10 cellular contexts compared by ENCODE assay signal in the genomic region with DNA sequence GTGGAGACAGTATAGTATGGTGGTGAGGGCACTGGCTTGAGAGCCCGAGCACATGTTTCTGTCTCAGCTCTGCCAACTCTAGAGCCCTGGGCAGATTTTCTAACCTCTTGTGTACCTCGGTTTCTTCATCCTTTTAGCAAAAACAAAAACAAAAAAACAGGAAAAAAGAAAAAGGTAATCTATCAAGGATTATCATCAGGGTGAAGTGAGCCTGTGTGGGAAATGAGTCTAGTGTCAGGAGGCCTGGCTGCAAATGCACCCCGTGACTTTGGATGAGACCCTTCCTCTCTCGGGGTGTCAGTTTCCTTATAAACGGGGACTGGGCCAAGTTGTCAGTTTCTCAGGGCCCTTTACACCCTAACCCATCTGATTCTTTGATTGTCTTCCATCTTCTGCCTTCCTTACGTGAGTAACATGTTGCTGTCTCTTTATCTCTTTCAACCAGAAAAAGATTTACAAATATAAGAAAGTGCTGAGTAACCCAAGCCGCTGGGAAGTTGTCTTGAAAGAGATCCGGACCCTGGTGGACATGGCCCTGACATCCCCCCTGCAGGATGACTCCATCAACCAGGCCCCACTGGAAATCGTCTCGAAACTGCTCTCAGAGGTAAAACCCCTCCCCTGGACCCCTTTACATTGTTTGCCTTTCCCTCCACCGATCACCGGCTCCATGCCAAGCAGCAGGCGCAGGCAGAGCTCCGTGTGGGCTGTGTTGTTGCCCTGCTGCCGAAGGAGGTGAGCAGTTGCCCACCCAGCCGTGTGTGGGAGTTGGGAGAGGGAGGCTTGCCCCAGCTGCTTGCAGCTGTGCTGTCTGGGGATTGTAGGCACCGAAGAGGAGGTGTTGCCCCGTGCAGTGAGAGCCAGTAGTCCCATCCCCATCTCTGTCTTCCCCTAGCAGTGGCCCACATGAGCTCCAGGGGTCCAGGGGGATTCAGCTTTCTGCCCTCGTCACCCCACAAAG.
DNase-seq lines count a peak whose midpoint lies in the region; ATAC-seq, FAIRE-seq and TF ChIP-seq lines count a peak whose summit lies in the region.
"Had no signal": no experiment of that assay in that cellular context is flagged by ENCODE, and none has a peak within 500 bp of the region (broad histone marks: within the 10 kb centered on the region; RNA-seq: fewer than 3 reads in every experiment).

No MANE protein-coding gene starts in this region.

- no TSS peak for BruUV-seq in A673 (replicated peaks; lab: Mats Ljungman, UMichigan)

- TF ChIP-seq CTCF in adrenal gland (IDR thresholded peaks at IDR 0.05) (no peak), nephron progenitor cell (IDR thresholded peaks at IDR 0.05) (no peak), A673 (conservative IDR thresholded peaks at IDR 0.05; ENCODE audit: low read depth, low read length) (no peak)

- intact Hi-C loops in adrenal gland (cut with DNase I) = no loop called here
- intact Hi-C loops in A673 (cut with micrococcal nuclease; ENCODE audit: unreplicated experiment) = no loop called here

- POLR2A ChIA-PET in A673 (lab: Charles Lee; ENCODE audit: low non-redundant PET) = no interaction called here

- 75 to 83% (median 80%) methylated on average over 17 to 19 of the region's 19 CpGs for WGBS in adrenal gland, 4 donors

- no peaks in the 10 kb centered on the region for H3K27me3 Mint-ChIP-seq in nephron progenitor cell (ENCODE audit: low read depth, poor library complexity)

- H3K27ac Mint-ChIP-seq in nephron progenitor cell = no peak overlapping the region

- H3K36me3 ChIP-seq in adrenal gland (replicated peaks in 1 of 2) (peaks cover 0 to 7% of the 10 kb centered on the region in 2 donors), A673 (ENCODE audit: insufficient read depth, low read length, poor library complexity, severe bottlenecking) (no peaks in the 10 kb centered on the region)

- H3K27me3 ChIP-seq in adrenal gland (no peaks in the 10 kb centered on the region), A673 (replicated peaks; ENCODE audit: insufficient read depth, low read depth, low read length, poor library complexity) (no peaks in the 10 kb centered on the region)

- ATAC-seq in HG03066 (IDR thresholded peaks at IDR 0.05; ENCODE audit: low read depth, unreplicated experiment) = peak; percentile 25

- H3K4me3 Mint-ChIP-seq in nephron progenitor cell = peak overlapping the region; percentile 40

- H3K9me3 Mint-ChIP-seq in nephron progenitor cell = no peaks in the 10 kb centered on the region

- H3K27ac ChIP-seq in adrenal gland (peak overlapping the region in 3 of 5 donors; percentile 29 to 85 (median 72)), A673 (ENCODE audit: low read depth, low read length, poor library complexity, severe bottlenecking) (no peak overlapping the region)

- CTCF ChIA-PET in A673 (lab: Charles Lee) = interaction anchor here (0.6 kb wide), 1 partner anchor 616 kb away, joined by 3 read pairs; a partner anchor contains a TSS

- H3K4me1 Mint-ChIP-seq in nephron progenitor cell = peaks cover 79% of the 10 kb centered on the region

- H3K4me3 ChIP-seq in adrenal gland (peak overlapping the region in 1 of 4 donors; percentile 14), A673 (ENCODE audit: low read depth, low read length, poor library complexity, severe bottlenecking) (no peak overlapping the region)

- H3K36me3 Mint-ChIP-seq in nephron progenitor cell (ENCODE audit: low read depth) = no peaks in the 10 kb centered on the region

- peak; percentile 70 for DNase-seq in COR-L47 (lab: John Stamatoyannopoulos, UW)
- no peak for DNase-seq in adrenal gland
- no peak for DNase-seq in nephron progenitor cell
- DNase-seq in stimulated activated CD4-positive, alpha-beta T cell treated with anti-CD3 and anti-CD28 coated beads, Interleukin-4, amount 100 ng/mL, for 1 hour = no peak
- no peak for DNase-seq in NCI-H2227 (lab: John Stamatoyannopoulos, UW; ENCODE audit: unreplicated experiment)
- no peak for DNase-seq in A673 (ENCODE audit: low spot score)
- DNase-seq in GM12892 (ENCODE audit: insufficient read length) = no peak
- DNase-seq: Calu3 had no signal

- TF ChIP-seq POLR2A in adrenal gland (IDR thresholded peaks at IDR 0.05) (no peak), GM12892 (IDR thresholded peaks at IDR 0.05; ENCODE audit: low read depth, low read length) (no peak)

- FAIRE-seq in GM12892 (lab: Jason Lieb, UNC) = no peak
- FAIRE-seq: colon had no signal

- peaks cover 6 to 33% of the 10 kb centered on the region in 2 donors for H3K4me1 ChIP-seq in adrenal gland (replicated peaks in 1 of 2)
- peaks cover 4% of the 10 kb centered on the region for H3K4me1 ChIP-seq in A673 (ENCODE audit: insufficient read depth, low read length, poor library complexity, severe bottlenecking)

- H3K9me3 ChIP-seq in adrenal gland (replicated peaks in 1 of 3) (no peaks in the 10 kb centered on the region), A673 (ENCODE audit: low read depth, low read length, poor library complexity, severe bottlenecking) (no peaks in the 10 kb centered on the region)
